8 cellular contexts compared by ENCODE assay signal in the genomic region with DNA sequence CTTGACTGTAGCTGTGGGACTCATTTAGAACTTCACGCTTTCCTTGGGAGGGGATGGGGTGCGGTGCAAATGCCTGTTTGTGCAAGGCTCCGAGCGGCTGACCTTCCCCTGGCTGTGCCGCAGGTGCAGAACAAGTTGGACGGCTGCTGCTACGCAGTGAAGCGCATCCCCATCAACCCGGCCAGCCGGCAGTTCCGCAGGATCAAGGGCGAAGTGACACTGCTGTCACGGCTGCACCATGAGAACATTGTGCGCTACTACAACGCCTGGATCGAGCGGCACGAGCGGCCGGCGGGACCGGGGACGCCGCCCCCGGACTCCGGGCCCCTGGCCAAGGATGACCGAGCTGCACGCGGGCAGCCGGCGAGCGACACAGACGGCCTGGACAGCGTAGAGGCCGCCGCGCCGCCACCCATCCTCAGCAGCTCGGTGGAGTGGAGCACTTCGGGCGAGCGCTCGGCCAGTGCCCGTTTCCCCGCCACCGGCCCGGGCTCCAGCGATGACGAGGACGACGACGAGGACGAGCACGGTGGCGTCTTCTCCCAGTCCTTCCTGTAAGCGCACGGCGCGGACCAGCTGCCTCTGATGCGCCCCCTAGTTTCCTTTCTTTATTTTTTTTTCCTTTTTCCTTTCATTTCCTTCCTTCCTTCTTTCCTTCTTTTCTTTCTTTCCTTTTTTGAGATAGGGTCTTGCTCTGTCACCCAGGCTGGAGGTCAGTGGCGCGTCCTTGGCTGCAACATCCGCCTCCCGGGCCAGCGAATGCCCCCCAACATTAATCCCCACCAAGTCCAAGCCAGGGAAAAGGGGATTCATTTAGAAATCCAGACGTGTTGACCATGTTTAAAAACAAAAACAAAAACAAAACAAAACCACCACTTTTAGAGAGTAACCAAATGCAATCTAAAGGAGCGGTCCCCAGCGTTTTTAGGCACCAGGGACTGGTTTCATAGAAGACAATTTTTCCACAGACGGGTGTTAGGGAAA. TPM values are rescaled to one million over a fixed set of nuclear protein-coding genes. Genes with fewer than 3 reads are reported as not detected.
DNase-seq lines count a peak whose midpoint lies in the region; ATAC-seq, FAIRE-seq and TF ChIP-seq lines count a peak whose summit lies in the region.

No MANE protein-coding gene starts in this region.

- peaks cover 59% of the 10 kb centered on the region for H3K36me3 Mint-ChIP-seq in CD4-positive, alpha-beta T cell (ENCODE audit: low read depth)

- H3K9me3 Mint-ChIP-seq in CD4-positive, alpha-beta T cell: no peaks in the 10 kb centered on the region

- H3K27me3 ChIP-seq in CD4-positive, alpha-beta T cell (ENCODE audit: control insufficient read depth, insufficient read depth, low read length): no peaks in the 10 kb centered on the region
- H3K27me3 ChIP-seq in heart right ventricle (no peaks in the 10 kb centered on the region), pancreas (no peaks in the 10 kb centered on the region)

- H3K4me3 ChIP-seq in heart right ventricle: peak overlapping the region; percentile 25 to 70 (median 58)
- peak overlapping the region; percentile 1 to 41 (median 18) for H3K4me3 ChIP-seq in pancreas

- peaks cover 0 to 17% (median 5%) of the 10 kb centered on the region in 9 donors for H3K4me1 ChIP-seq in heart right ventricle
- no peaks in the 10 kb centered on the region for H3K4me1 ChIP-seq in pancreas

- no peak for FAIRE-seq in pancreas (lab: Jason Lieb, UNC)
- no peak for FAIRE-seq in urothelium cell line (lab: Jason Lieb, UNC)

- H3K4me3 Mint-ChIP-seq in CD4-positive, alpha-beta T cell: peak overlapping the region; percentile 77

- 13 to 17% methylated on average over 69 of the region's 69 CpGs for WGBS in heart right ventricle, 2 donors
- WGBS in pancreas, 2 donors: 67 to 69% methylated on average over 60 to 69 of the region's 69 CpGs

- H3K4me1 Mint-ChIP-seq in CD4-positive, alpha-beta T cell (ENCODE audit: low read depth): no peaks in the 10 kb centered on the region

- CTCF ChIA-PET in CD4-positive, alpha-beta T cell (lab: Charles Lee): no interaction called here

- POLR2A ChIA-PET in CD4-positive, alpha-beta T cell (lab: Charles Lee): no interaction called here

- no peaks in the 10 kb centered on the region for H3K27me3 Mint-ChIP-seq in CD4-positive, alpha-beta T cell

- intact Hi-C loops in CD4-positive, alpha-beta T cell (cut with DNase I, micrococcal nuclease): loop anchor here in 1 of 2 experiments (10.0 kb wide), 2 partner anchors 192 to 292 kb away; a partner anchor contains a TSS
- intact Hi-C loops in heart right ventricle (cut with DNase I) (loop anchor here in 6 of 10 donors (5.0 to 10.0 kb wide), 2 partner anchors 189 to 192 kb away; a partner anchor contains a TSS), pancreas (cut with DNase I) (no loop called here)

- H3K36me3 ChIP-seq in heart right ventricle: peaks cover 0 to 89% (median 0%) of the 10 kb centered on the region in 9 donors
- H3K36me3 ChIP-seq in pancreas: peaks cover 0 to 11% (median 0%) of the 10 kb centered on the region in 3 donors

- H3K9me3 ChIP-seq in CD4-positive, alpha-beta T cell (ENCODE audit: control insufficient read depth, low read length): no peaks in the 10 kb centered on the region
- H3K9me3 ChIP-seq in heart right ventricle (no peaks in the 10 kb centered on the region), pancreas (no peaks in the 10 kb centered on the region)

- H3K27ac Mint-ChIP-seq in CD4-positive, alpha-beta T cell: no peak overlapping the region

- no peak for TF ChIP-seq CTCF in CD4-positive, alpha-beta T cell (IDR thresholded peaks at IDR 0.05)
- peak in 7 of 9 donors; percentile 43 to 72 (median 59) for TF ChIP-seq CTCF in heart right ventricle (IDR thresholded peaks at IDR 0.05)
- TF ChIP-seq CTCF in pancreas (IDR thresholded peaks at IDR 0.05): no peak

- H3K27ac ChIP-seq in CD4-positive, alpha-beta T cell (ENCODE audit: low read depth, low read length): no peak overlapping the region
- H3K27ac ChIP-seq in heart right ventricle (peak overlapping the region in 9 of 10 donors; percentile 42 to 83 (median 60)), pancreas (peak overlapping the region in 2 of 4 donors; percentile 22 to 63)

- ATAC-seq in CD4-positive, alpha-beta T cell (ENCODE audit: poor library complexity): peak; percentile 43
- ATAC-seq in heart right ventricle (peak; percentile 89 to 96 (median 92)), pancreas (peak; percentile 53 to 95 (median 90)), GM18520 (IDR thresholded peaks at IDR 0.05; ENCODE audit: unreplicated experiment) (no peak), HG02759 (IDR thresholded peaks at IDR 0.05; ENCODE audit: unreplicated experiment) (no peak)

- DNase-seq in CD4-positive, alpha-beta T cell: peak in 3 of 10 experiments; percentile 1 to 33 (median 27)
- DNase-seq in M059J (ENCODE audit: low read depth) (peak; percentile 71), amniotic stem cell (lab: John Stamatoyannopoulos, UW) (peak; percentile 42), heart right ventricle (peak; percentile 67 to 72), pancreas (peak; percentile 17 to 73 (median 34)), urothelium cell line (ENCODE audit: low spot score) (no peak)

RNA-seq across cellular contexts. Expression of a gene that starts 42.7 kb away (rescaled TPM):
- total RNA-seq in CD4-positive, alpha-beta T cell: 10 to 100 TPM; 10.5 to 11.7 TPM
- 33.0 and 56.7 TPM in 2 replicates for total RNA-seq in M059J (2014; rRNA removed; shearing (Covaris generic))
- total RNA-seq in heart right ventricle (10 to 100 TPM; 17.3 to 23.2 (median 20.2) TPM), pancreas (10 to 100 TPM in 5 of 6 donors, 1 to 10 TPM in 1; 9.9 to 19.7 (median 11.7) TPM)
- polyA plus RNA-seq in heart right ventricle (10 to 100 TPM; 16.5 to 68.9 TPM), pancreas (10 to 100 TPM; 23.2 to 31.1 TPM)

RNA-seq across cellular contexts. Expression of a gene that starts 56.5 kb away (rescaled TPM):
- not detected for total RNA-seq in CD4-positive, alpha-beta T cell
- 75.9 and 107 TPM in 2 replicates for total RNA-seq in M059J (2014; rRNA removed; shearing (Covaris generic))
- total RNA-seq in heart right ventricle (1 to 10 TPM in 9 of 10 donors, under 1 TPM in 1; 0.87 to 3.1 (median 1.5) TPM), pancreas (1 to 10 TPM in 2 of 6 donors, under 1 TPM in 4; 0.16 to 6.8 (median 0.60) TPM)
- polyA plus RNA-seq in heart right ventricle (1 to 10 TPM; 1.7 to 3.0 TPM), pancreas (1 to 10 TPM; 1.0 to 1.1 TPM)

Comparison
In these comparisons a context has a peak if more than half of its experiments do, and no peak if none do; other contexts are left out.
1. ATAC-seq: peak in CD4-positive, alpha-beta T cell (single experiment), heart right ventricle (8 of 8) and pancreas (4 of 4); none in GM18520 (single experiment) and HG02759 (single experiment).
2. CTCF ChIP-seq: peak in heart right ventricle (7 of 9); none in CD4-positive, alpha-beta T cell (single experiment) and pancreas (0 of 4).
3. intact Hi-C loops: an anchor here in heart right ventricle (5.0 to 10.0 kb wide); none called in pancreas.